1 cellular context compared by ENCODE assay signal in genomic region chr5:79858097-79858723, GRCh38.
TF ChIP-seq lines count a peak whose summit lies in the region.

No MANE protein-coding gene starts in this region.

TF ChIP-seq in endothelial cell of umbilical vein, 7 proteins besides CTCF, POLR2A, EP300 and RAD21 (continued from another document):
- TF ChIP-seq POLR2AphosphoS5 (IDR thresholded peaks at IDR 0.05; ENCODE audit: insufficient read depth, low read depth, low read length), result no peak
